ENCODE assay signal across 1 cellular context in genomic region chr10:129548534-129549130, GRCh38.
TF ChIP-seq lines count a peak whose summit lies in the region.

No MANE protein-coding gene starts in this region.

TF ChIP-seq in HepG2, 621 proteins besides CTCF, POLR2A, EP300 and RAD21 (continued from another document):
- TF ChIP-seq RERE (CRISPR knock-in tag; IDR thresholded peaks at IDR 0.05; ENCODE audit: low read depth) = no peak
- no peak for TF ChIP-seq ZNF333 (CRISPR knock-in tag; IDR thresholded peaks at IDR 0.05; ENCODE audit: borderline replicate concordance)
- no peak for TF ChIP-seq ESRRA (CRISPR knock-in tag; IDR thresholded peaks at IDR 0.05; ENCODE audit: low read depth)
- no peak for TF ChIP-seq TBX2 (CRISPR knock-in tag; IDR thresholded peaks at IDR 0.05; ENCODE audit: borderline replicate concordance)
- TF ChIP-seq ZNF576 (CRISPR knock-in tag; IDR thresholded peaks at IDR 0.05) = no peak
- TF ChIP-seq, protein P1, sequence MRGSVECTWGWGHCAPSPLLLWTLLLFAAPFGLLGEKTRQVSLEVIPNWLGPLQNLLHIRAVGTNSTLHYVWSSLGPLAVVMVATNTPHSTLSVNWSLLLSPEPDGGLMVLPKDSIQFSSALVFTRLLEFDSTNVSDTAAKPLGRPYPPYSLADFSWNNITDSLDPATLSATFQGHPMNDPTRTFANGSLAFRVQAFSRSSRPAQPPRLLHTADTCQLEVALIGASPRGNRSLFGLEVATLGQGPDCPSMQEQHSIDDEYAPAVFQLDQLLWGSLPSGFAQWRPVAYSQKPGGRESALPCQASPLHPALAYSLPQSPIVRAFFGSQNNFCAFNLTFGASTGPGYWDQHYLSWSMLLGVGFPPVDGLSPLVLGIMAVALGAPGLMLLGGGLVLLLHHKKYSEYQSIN (CRISPR knock-in tag; IDR thresholded peaks at IDR 0.05; ENCODE audit: borderline replicate concordance) = no peak
- no peak for TF ChIP-seq RARG (CRISPR knock-in tag; IDR thresholded peaks at IDR 0.05; ENCODE audit: low read depth)
- no peak for TF ChIP-seq CEBPB (IDR thresholded peaks at IDR 0.05; ENCODE audit: borderline replicate concordance, low read depth, low read length)
- TF ChIP-seq, protein P2, sequence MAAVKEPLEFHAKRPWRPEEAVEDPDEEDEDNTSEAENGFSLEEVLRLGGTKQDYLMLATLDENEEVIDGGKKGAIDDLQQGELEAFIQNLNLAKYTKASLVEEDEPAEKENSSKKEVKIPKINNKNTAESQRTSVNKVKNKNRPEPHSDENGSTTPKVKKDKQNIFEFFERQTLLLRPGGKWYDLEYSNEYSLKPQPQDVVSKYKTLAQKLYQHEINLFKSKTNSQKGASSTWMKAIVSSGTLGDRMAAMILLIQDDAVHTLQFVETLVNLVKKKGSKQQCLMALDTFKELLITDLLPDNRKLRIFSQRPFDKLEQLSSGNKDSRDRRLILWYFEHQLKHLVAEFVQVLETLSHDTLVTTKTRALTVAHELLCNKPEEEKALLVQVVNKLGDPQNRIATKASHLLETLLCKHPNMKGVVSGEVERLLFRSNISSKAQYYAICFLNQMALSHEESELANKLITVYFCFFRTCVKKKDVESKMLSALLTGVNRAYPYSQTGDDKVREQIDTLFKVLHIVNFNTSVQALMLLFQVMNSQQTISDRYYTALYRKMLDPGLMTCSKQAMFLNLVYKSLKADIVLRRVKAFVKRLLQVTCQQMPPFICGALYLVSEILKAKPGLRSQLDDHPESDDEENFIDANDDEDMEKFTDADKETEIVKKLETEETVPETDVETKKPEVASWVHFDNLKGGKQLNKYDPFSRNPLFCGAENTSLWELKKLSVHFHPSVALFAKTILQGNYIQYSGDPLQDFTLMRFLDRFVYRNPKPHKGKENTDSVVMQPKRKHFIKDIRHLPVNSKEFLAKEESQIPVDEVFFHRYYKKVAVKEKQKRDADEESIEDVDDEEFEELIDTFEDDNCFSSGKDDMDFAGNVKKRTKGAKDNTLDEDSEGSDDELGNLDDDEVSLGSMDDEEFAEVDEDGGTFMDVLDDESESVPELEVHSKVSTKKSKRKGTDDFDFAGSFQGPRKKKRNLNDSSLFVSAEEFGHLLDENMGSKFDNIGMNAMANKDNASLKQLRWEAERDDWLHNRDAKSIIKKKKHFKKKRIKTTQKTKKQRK (IDR thresholded peaks at IDR 0.05; ENCODE audit: low read length) = no peak
- no peak for TF ChIP-seq ARID4A (CRISPR knock-in tag; IDR thresholded peaks at IDR 0.05; ENCODE audit: borderline replicate concordance)
- TF ChIP-seq, protein P3, sequence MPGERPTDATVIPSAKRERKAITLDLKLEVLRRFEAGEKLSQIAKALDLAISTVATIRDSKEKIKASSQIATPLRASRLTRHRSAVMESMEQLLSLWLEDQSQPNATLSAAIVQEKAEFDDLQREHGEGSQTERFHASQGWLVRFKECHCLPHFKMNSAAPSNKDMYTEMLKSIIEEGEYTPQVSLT (CRISPR knock-in tag; IDR thresholded peaks at IDR 0.05; ENCODE audit: borderline replicate concordance, low read depth) = no peak
- TF ChIP-seq ZNF10 (CRISPR knock-in tag; IDR thresholded peaks at IDR 0.05; ENCODE audit: borderline replicate concordance, low read depth) = no peak
- TF ChIP-seq SNAI1 (CRISPR knock-in tag; IDR thresholded peaks at IDR 0.05; ENCODE audit: borderline replicate concordance) = no peak
- TF ChIP-seq, protein P4, sequence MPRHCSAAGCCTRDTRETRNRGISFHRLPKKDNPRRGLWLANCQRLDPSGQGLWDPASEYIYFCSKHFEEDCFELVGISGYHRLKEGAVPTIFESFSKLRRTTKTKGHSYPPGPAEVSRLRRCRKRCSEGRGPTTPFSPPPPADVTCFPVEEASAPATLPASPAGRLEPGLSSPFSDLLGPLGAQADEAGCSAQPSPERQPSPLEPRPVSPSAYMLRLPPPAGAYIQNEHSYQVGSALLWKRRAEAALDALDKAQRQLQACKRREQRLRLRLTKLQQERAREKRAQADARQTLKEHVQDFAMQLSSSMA (CRISPR knock-in tag; IDR thresholded peaks at IDR 0.05) = no peak
- TF ChIP-seq, protein P5, sequence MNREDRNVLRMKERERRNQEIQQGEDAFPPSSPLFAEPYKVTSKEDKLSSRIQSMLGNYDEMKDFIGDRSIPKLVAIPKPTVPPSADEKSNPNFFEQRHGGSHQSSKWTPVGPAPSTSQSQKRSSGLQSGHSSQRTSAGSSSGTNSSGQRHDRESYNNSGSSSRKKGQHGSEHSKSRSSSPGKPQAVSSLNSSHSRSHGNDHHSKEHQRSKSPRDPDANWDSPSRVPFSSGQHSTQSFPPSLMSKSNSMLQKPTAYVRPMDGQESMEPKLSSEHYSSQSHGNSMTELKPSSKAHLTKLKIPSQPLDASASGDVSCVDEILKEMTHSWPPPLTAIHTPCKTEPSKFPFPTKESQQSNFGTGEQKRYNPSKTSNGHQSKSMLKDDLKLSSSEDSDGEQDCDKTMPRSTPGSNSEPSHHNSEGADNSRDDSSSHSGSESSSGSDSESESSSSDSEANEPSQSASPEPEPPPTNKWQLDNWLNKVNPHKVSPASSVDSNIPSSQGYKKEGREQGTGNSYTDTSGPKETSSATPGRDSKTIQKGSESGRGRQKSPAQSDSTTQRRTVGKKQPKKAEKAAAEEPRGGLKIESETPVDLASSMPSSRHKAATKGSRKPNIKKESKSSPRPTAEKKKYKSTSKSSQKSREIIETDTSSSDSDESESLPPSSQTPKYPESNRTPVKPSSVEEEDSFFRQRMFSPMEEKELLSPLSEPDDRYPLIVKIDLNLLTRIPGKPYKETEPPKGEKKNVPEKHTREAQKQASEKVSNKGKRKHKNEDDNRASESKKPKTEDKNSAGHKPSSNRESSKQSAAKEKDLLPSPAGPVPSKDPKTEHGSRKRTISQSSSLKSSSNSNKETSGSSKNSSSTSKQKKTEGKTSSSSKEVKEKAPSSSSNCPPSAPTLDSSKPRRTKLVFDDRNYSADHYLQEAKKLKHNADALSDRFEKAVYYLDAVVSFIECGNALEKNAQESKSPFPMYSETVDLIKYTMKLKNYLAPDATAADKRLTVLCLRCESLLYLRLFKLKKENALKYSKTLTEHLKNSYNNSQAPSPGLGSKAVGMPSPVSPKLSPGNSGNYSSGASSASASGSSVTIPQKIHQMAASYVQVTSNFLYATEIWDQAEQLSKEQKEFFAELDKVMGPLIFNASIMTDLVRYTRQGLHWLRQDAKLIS (CRISPR knock-in tag; IDR thresholded peaks at IDR 0.05) = no peak
